2 cellular contexts compared by ENCODE assay signal in the genomic region with DNA sequence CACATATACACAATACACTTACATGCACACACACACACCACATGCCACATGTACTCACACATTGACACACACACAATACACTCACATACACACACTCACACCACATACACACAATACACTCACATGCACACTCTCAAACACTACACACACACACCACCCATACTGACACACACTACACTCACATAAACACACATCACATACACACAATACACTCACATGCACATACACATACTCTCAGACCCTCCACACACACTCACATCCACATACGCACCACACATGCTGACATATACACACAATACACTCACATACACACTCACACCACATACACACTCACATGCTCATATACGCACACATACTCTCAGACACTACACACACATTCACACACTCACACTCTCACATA.
TF ChIP-seq lines count a peak whose summit lies in the region.

No MANE protein-coding gene starts in this region.

TF ChIP-seq in HEK293, 187 proteins besides CTCF, POLR2A, EP300 and RAD21 (continued from another document and continues in another):
- TF ChIP-seq ZNF521 (tag by site-specific recombination; IDR thresholded peaks at IDR 0.05) (peak; percentile 95; the same call in 1 of the 2 replicates), ZNF776 (tag by site-specific recombination; IDR thresholded peaks at IDR 0.05; ENCODE audit: borderline replicate concordance) (peak; percentile 78), ZFHX2 (tag by site-specific recombination; conservative IDR thresholded peaks at IDR 0.05) (no peak), ZNF274 (IDR thresholded peaks at IDR 0.05; ENCODE audit: low read length) (no peak), ZNF274 (tag by site-specific recombination; IDR thresholded peaks at IDR 0.05; ENCODE audit: borderline replicate concordance) (0 out of 2 replicates have a peak, but pooled peaks have one; percentile 50), GLI4 (tag by site-specific recombination; IDR thresholded peaks at IDR 0.05) (peak; percentile 66; the same call in 1 of the 2 replicates), ZNF624 (tag by site-specific recombination; IDR thresholded peaks at IDR 0.05) (no peak), ZNF146 (tag by site-specific recombination; IDR thresholded peaks at IDR 0.05) (no peak), ZNF76 (tag by site-specific recombination; IDR thresholded peaks at IDR 0.05; ENCODE audit: borderline replicate concordance, low read depth) (no peak), ZSCAN16 (tag by site-specific recombination; IDR thresholded peaks at IDR 0.05) (no peak), MYNN (tag by site-specific recombination; IDR thresholded peaks at IDR 0.05; ENCODE audit: borderline replicate concordance) (no peak), ZBTB20 (tag by site-specific recombination; IDR thresholded peaks at IDR 0.05) (peak; percentile 11; the same call in 1 of the 2 replicates), ZNF571 (tag by site-specific recombination; IDR thresholded peaks at IDR 0.05) (peak; percentile 43; the same call in 1 of the 2 replicates), HOXA7 (CRISPR knock-in tag; IDR thresholded peaks at IDR 0.05; ENCODE audit: borderline replicate concordance) (no peak)
- TF ChIP-seq, protein P1, sequence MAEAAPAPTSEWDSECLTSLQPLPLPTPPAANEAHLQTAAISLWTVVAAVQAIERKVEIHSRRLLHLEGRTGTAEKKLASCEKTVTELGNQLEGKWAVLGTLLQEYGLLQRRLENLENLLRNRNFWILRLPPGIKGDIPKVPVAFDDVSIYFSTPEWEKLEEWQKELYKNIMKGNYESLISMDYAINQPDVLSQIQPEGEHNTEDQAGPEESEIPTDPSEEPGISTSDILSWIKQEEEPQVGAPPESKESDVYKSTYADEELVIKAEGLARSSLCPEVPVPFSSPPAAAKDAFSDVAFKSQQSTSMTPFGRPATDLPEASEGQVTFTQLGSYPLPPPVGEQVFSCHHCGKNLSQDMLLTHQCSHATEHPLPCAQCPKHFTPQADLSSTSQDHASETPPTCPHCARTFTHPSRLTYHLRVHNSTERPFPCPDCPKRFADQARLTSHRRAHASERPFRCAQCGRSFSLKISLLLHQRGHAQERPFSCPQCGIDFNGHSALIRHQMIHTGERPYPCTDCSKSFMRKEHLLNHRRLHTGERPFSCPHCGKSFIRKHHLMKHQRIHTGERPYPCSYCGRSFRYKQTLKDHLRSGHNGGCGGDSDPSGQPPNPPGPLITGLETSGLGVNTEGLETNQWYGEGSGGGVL (tag by site-specific recombination; IDR thresholded peaks at IDR 0.05), result peak; percentile 21; the same call in 1 of the 2 replicates
- TF ChIP-seq, protein P2, sequence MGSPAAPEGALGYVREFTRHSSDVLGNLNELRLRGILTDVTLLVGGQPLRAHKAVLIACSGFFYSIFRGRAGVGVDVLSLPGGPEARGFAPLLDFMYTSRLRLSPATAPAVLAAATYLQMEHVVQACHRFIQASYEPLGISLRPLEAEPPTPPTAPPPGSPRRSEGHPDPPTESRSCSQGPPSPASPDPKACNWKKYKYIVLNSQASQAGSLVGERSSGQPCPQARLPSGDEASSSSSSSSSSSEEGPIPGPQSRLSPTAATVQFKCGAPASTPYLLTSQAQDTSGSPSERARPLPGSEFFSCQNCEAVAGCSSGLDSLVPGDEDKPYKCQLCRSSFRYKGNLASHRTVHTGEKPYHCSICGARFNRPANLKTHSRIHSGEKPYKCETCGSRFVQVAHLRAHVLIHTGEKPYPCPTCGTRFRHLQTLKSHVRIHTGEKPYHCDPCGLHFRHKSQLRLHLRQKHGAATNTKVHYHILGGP (tag by site-specific recombination; IDR thresholded peaks at IDR 0.05), result peak; percentile 56; the same call in 1 of the 2 replicates
- TF ChIP-seq, protein P3, sequence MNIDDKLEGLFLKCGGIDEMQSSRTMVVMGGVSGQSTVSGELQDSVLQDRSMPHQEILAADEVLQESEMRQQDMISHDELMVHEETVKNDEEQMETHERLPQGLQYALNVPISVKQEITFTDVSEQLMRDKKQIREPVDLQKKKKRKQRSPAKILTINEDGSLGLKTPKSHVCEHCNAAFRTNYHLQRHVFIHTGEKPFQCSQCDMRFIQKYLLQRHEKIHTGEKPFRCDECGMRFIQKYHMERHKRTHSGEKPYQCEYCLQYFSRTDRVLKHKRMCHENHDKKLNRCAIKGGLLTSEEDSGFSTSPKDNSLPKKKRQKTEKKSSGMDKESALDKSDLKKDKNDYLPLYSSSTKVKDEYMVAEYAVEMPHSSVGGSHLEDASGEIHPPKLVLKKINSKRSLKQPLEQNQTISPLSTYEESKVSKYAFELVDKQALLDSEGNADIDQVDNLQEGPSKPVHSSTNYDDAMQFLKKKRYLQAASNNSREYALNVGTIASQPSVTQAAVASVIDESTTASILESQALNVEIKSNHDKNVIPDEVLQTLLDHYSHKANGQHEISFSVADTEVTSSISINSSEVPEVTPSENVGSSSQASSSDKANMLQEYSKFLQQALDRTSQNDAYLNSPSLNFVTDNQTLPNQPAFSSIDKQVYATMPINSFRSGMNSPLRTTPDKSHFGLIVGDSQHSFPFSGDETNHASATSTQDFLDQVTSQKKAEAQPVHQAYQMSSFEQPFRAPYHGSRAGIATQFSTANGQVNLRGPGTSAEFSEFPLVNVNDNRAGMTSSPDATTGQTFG (tag by site-specific recombination; IDR thresholded peaks at IDR 0.05; ENCODE audit: borderline replicate concordance), result peak; percentile 68; the same call in 1 of the 2 replicates
- TF ChIP-seq, protein P4, sequence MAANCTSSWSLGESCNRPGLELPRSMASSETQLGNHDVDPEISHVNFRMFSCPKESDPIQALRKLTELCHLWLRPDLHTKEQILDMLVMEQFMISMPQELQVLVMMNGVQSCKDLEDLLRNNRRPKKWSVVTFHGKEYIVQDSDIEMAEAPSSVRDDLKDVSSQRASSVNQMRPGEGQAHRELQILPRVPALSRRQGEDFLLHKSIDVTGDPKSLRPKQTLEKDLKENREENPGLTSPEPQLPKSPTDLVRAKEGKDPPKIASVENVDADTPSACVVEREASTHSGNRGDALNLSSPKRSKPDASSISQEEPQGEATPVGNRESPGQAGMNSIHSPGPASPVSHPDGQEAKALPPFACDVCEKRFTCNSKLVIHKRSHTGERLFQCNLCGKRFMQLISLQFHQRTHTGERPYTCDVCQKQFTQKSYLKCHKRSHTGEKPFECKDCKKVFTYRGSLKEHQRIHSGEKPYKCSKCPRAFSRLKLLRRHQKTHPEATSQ (tag by site-specific recombination; IDR thresholded peaks at IDR 0.05), result 0 out of 2 replicates have a peak, but pooled peaks have one; percentile 14

TF ChIP-seq in GM12878, 131 proteins besides CTCF, POLR2A, EP300 and RAD21:
- TF ChIP-seq, protein P5, sequence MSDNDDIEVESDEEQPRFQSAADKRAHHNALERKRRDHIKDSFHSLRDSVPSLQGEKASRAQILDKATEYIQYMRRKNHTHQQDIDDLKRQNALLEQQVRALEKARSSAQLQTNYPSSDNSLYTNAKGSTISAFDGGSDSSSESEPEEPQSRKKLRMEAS (IDR thresholded peaks at IDR 0.05; ENCODE audit: low read depth, low read length), result no peak
- no peak for TF ChIP-seq EGR1 (IDR thresholded peaks at IDR 0.05; ENCODE audit: borderline replicate concordance in 1 of 2, low read depth in 2 of 2, low read length in 2 of 2)
- peak; percentile 44 for TF ChIP-seq NR2C2 (IDR thresholded peaks at IDR 0.05; ENCODE audit: borderline replicate concordance, control insufficient read depth, insufficient read length, low read depth)
- TF ChIP-seq, protein P6, sequence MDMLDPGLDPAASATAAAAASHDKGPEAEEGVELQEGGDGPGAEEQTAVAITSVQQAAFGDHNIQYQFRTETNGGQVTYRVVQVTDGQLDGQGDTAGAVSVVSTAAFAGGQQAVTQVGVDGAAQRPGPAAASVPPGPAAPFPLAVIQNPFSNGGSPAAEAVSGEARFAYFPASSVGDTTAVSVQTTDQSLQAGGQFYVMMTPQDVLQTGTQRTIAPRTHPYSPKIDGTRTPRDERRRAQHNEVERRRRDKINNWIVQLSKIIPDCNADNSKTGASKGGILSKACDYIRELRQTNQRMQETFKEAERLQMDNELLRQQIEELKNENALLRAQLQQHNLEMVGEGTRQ (IDR thresholded peaks at IDR 0.05; ENCODE audit: borderline replicate concordance, low read depth, low read length), result no peak
- no peak for TF ChIP-seq ZBED1 (IDR thresholded peaks at IDR 0.05; ENCODE audit: borderline replicate concordance)
- TF ChIP-seq, protein P7, sequence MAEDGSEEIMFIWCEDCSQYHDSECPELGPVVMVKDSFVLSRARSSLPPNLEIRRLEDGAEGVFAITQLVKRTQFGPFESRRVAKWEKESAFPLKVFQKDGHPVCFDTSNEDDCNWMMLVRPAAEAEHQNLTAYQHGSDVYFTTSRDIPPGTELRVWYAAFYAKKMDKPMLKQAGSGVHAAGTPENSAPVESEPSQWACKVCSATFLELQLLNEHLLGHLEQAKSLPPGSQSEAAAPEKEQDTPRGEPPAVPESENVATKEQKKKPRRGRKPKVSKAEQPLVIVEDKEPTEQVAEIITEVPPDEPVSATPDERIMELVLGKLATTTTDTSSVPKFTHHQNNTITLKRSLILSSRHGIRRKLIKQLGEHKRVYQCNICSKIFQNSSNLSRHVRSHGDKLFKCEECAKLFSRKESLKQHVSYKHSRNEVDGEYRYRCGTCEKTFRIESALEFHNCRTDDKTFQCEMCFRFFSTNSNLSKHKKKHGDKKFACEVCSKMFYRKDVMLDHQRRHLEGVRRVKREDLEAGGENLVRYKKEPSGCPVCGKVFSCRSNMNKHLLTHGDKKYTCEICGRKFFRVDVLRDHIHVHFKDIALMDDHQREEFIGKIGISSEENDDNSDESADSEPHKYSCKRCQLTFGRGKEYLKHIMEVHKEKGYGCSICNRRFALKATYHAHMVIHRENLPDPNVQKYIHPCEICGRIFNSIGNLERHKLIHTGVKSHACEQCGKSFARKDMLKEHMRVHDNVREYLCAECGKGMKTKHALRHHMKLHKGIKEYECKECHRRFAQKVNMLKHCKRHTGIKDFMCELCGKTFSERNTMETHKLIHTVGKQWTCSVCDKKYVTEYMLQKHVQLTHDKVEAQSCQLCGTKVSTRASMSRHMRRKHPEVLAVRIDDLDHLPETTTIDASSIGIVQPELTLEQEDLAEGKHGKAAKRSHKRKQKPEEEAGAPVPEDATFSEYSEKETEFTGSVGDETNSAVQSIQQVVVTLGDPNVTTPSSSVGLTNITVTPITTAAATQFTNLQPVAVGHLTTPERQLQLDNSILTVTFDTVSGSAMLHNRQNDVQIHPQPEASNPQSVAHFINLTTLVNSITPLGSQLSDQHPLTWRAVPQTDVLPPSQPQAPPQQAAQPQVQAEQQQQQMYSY (CRISPR knock-in tag; IDR thresholded peaks at IDR 0.05), result no peak
